9 cellular contexts compared by ENCODE assay signal in genomic region chr5:143217065-143217803, GRCh38.
A peak's percentile ranks its signal among the peaks of the same experiment; 100 is the strongest.
DNase-seq lines count a peak whose midpoint lies in the region; ATAC-seq and TF ChIP-seq lines count a peak whose summit lies in the region.
"Had no signal": no experiment of that assay in that cellular context is flagged by ENCODE, and none has a peak within 500 bp of the region (broad histone marks: within the 10 kb centered on the region; RNA-seq: fewer than 3 reads in every experiment).

No MANE protein-coding gene starts in this region.

- H3K4me1 ChIP-seq in naive thymus-derived CD4-positive, alpha-beta T cell (ENCODE audit: control insufficient read depth in 2 of 2, insufficient read depth in 2 of 2, low read length in 2 of 2): peaks cover 0 to 8% of the 10 kb centered on the region in 2 donors
- H3K4me1 ChIP-seq in gastroesophageal sphincter: peaks cover 0 to 24% (median 5%) of the 10 kb centered on the region in 3 donors

- intact Hi-C loops in naive thymus-derived CD4-positive, alpha-beta T cell (cut with micrococcal nuclease): no loop called here

- H3K9me3 Mint-ChIP-seq in activated naive CD8-positive, alpha-beta T cell treated with anti-CD3 and anti-CD28 coated beads for 36 hours: no peaks in the 10 kb centered on the region
- peaks cover 0 to 3% (median 0%) of the 10 kb centered on the region in 11 donors for H3K9me3 Mint-ChIP-seq in naive thymus-derived CD4-positive, alpha-beta T cell

- POLR2A ChIA-PET in naive thymus-derived CD4-positive, alpha-beta T cell (lab: Charles Lee): no interaction called here

- DNase-seq in NCI-H82 (lab: John Stamatoyannopoulos, UW) (peak; percentile 18), NCI-H82 treated with DMSO at 0.1 percent for 48 hours (lab: John Stamatoyannopoulos, UW; ENCODE audit: unreplicated experiment) (no peak), HL-60 (ENCODE audit: low read depth in 1 of 2, low spot score in 1 of 2) (peak; percentile 56 to 58), NCI-H748 treated with DMSO at 0.1 percent for 48 hours (lab: John Stamatoyannopoulos, UW) (no peak), NCI-H2081 (lab: John Stamatoyannopoulos, UW) (no peak)
- no peak for DNase-seq in activated naive CD8-positive, alpha-beta T cell treated with anti-CD3 and anti-CD28 coated beads for 36 hours
- DNase-seq in naive thymus-derived CD4-positive, alpha-beta T cell: no peak
- DNase-seq: hypothalamus had no signal

- no peaks in the 10 kb centered on the region for H3K27me3 Mint-ChIP-seq in activated naive CD8-positive, alpha-beta T cell treated with anti-CD3 and anti-CD28 coated beads for 36 hours
- H3K27me3 Mint-ChIP-seq in naive thymus-derived CD4-positive, alpha-beta T cell: no peaks in the 10 kb centered on the region

- H3K27ac ChIP-seq in HL-60 (replicated peaks): peak overlapping the region; percentile 5
- H3K27ac ChIP-seq in naive thymus-derived CD4-positive, alpha-beta T cell (ENCODE audit: low read depth, low read length): no peak overlapping the region
- no peak overlapping the region for H3K27ac ChIP-seq in gastroesophageal sphincter

- no peaks in the 10 kb centered on the region for H3K9me3 ChIP-seq in naive thymus-derived CD4-positive, alpha-beta T cell (ENCODE audit: control insufficient read depth in 2 of 3, low read length in 3 of 3)
- H3K9me3 ChIP-seq in gastroesophageal sphincter: no peaks in the 10 kb centered on the region

- peaks cover 9% of the 10 kb centered on the region for H3K36me3 Mint-ChIP-seq in activated naive CD8-positive, alpha-beta T cell treated with anti-CD3 and anti-CD28 coated beads for 36 hours
- peaks cover 5 to 55% (median 21%) of the 10 kb centered on the region in 5 donors for H3K36me3 Mint-ChIP-seq in naive thymus-derived CD4-positive, alpha-beta T cell

- H3K4me3 Mint-ChIP-seq in activated naive CD8-positive, alpha-beta T cell treated with anti-CD3 and anti-CD28 coated beads for 36 hours: no peak overlapping the region
- no peak overlapping the region for H3K4me3 Mint-ChIP-seq in naive thymus-derived CD4-positive, alpha-beta T cell

- H3K36me3 ChIP-seq in naive thymus-derived CD4-positive, alpha-beta T cell (ENCODE audit: control insufficient read depth in 2 of 3, insufficient read depth in 3 of 3, low read length in 3 of 3): peaks cover 0 to 19% (median 0%) of the 10 kb centered on the region in 3 experiments
- peaks cover 0 to 27% of the 10 kb centered on the region in 2 donors for H3K36me3 ChIP-seq in gastroesophageal sphincter

- 66 to 77% methylated on average over 10 of the region's 10 CpGs for WGBS in gastroesophageal sphincter (ENCODE audit: low coverage in 1 of 2), 2 donors

- no peak for TF ChIP-seq CTCF in HL-60 (IDR thresholded peaks at IDR 0.05; ENCODE audit: insufficient read depth, low read length)
- TF ChIP-seq CTCF in gastroesophageal sphincter (IDR thresholded peaks at IDR 0.05): no peak

- H3K27ac Mint-ChIP-seq in activated naive CD8-positive, alpha-beta T cell treated with anti-CD3 and anti-CD28 coated beads for 36 hours: peak overlapping the region; percentile 21
- H3K27ac Mint-ChIP-seq in naive thymus-derived CD4-positive, alpha-beta T cell: peak overlapping the region in 3 of 9 donors; percentile 16 to 76 (median 19)

- TF ChIP-seq EP300 in gastroesophageal sphincter (IDR thresholded peaks at IDR 0.05): no peak

- peak; percentile 41 for ATAC-seq in naive thymus-derived CD4-positive, alpha-beta T cell
- ATAC-seq in gastroesophageal sphincter: no peak

- TF ChIP-seq POLR2A in gastroesophageal sphincter (IDR thresholded peaks at IDR 0.05): no peak

- H3K4me3 ChIP-seq in HL-60 (replicated peaks; ENCODE audit: insufficient read depth, low read length): no peak overlapping the region
- H3K4me3 ChIP-seq in naive thymus-derived CD4-positive, alpha-beta T cell (ENCODE audit: low read length): no peak overlapping the region
- H3K4me3 ChIP-seq in gastroesophageal sphincter: no peak overlapping the region

- CTCF ChIA-PET in naive thymus-derived CD4-positive, alpha-beta T cell (lab: Charles Lee): no interaction called here

- peaks cover 23% of the 10 kb centered on the region for H3K4me1 Mint-ChIP-seq in activated naive CD8-positive, alpha-beta T cell treated with anti-CD3 and anti-CD28 coated beads for 36 hours
- peaks cover 22 to 62% (median 28%) of the 10 kb centered on the region in 7 donors for H3K4me1 Mint-ChIP-seq in naive thymus-derived CD4-positive, alpha-beta T cell

- H3K27me3 ChIP-seq in HL-60 (ENCODE audit: insufficient read depth, poor library complexity, severe bottlenecking): no peaks in the 10 kb centered on the region
- H3K27me3 ChIP-seq in naive thymus-derived CD4-positive, alpha-beta T cell (ENCODE audit: control insufficient read depth in 2 of 2, insufficient read depth in 2 of 2, low read length in 2 of 2): no peaks in the 10 kb centered on the region
- no peaks in the 10 kb centered on the region for H3K27me3 ChIP-seq in gastroesophageal sphincter

Comparison
In these comparisons a context has a peak if more than half of its experiments do, and no peak if none do; other contexts are left out.
1. DNase-seq: peak in NCI-H82 (single experiment) and HL-60 (2 of 2); none in NCI-H82 treated with DMSO at 0.1 percent for 48 hours (single experiment), activated naive CD8-positive, alpha-beta T cell treated with anti-CD3 and anti-CD28 coated beads for 36 hours (single experiment), naive thymus-derived CD4-positive, alpha-beta T cell (0 of 9), NCI-H748 treated with DMSO at 0.1 percent for 48 hours (single experiment) and NCI-H2081 (0 of 2).